ENCODE assay signal across 20 cellular contexts in genomic region chr10:98916751-98917150, GRCh38.
DNase-seq lines count a peak whose midpoint lies in the region; ATAC-seq and TF ChIP-seq lines count a peak whose summit lies in the region.
"Had no signal": no experiment of that assay in that cellular context is flagged by ENCODE, and none has a peak within 500 bp of the region (broad histone marks: within the 10 kb centered on the region; RNA-seq: fewer than 3 reads in every experiment).

No MANE protein-coding gene starts in this region.

- TF ChIP-seq EP300 in SK-N-SH (IDR thresholded peaks at IDR 0.05; ENCODE audit: borderline replicate concordance in 1 of 2, low read depth in 1 of 2, low read length in 1 of 2) (peak in 1 of 2 experiments; percentile 38; a peak in 1 of 4 replicates), upper lobe of left lung (IDR thresholded peaks at IDR 0.05) (no peak), gastroesophageal sphincter (IDR thresholded peaks at IDR 0.05) (no peak)

- no peaks in the 10 kb centered on the region for H3K27me3 ChIP-seq in BJ (ENCODE audit: control insufficient read depth, insufficient read depth, low read length)
- peaks cover 13% of the 10 kb centered on the region for H3K27me3 ChIP-seq in HCT116 (ENCODE audit: insufficient read depth, low read length)
- no peaks in the 10 kb centered on the region for H3K27me3 ChIP-seq in SK-N-SH (ENCODE audit: insufficient read depth)
- H3K27me3 ChIP-seq in upper lobe of left lung, result no peaks in the 10 kb centered on the region
- no peaks in the 10 kb centered on the region for H3K27me3 ChIP-seq in gastroesophageal sphincter
- H3K27me3 ChIP-seq: stomach had no signal

- H3K9me3 ChIP-seq in HCT116 (ENCODE audit: control insufficient read depth in 1 of 2, insufficient read depth in 1 of 2, low read depth in 1 of 2, low read length in 2 of 2) (no peaks in the 10 kb centered on the region), SK-N-SH (no peaks in the 10 kb centered on the region), upper lobe of left lung (no peaks in the 10 kb centered on the region), gastroesophageal sphincter (no peaks in the 10 kb centered on the region)
- H3K9me3 ChIP-seq: stomach had no signal

- H3K9me2 ChIP-seq in HCT116 (ENCODE audit: insufficient read depth), result no peaks in the 10 kb centered on the region
- H3K9me2 ChIP-seq in SK-N-SH, result no peaks in the 10 kb centered on the region

- H3K79me2 ChIP-seq in HCT116 (ENCODE audit: insufficient read depth, low read length), result no peaks in the 10 kb centered on the region
- H3K79me2 ChIP-seq in SK-N-SH (ENCODE audit: insufficient read depth), result no peaks in the 10 kb centered on the region

- H3F3A ChIP-seq in SK-N-SH (replicated peaks; ENCODE audit: insufficient read depth), result no peaks in the 10 kb centered on the region

- H3K4me2 ChIP-seq in HCT116 (ENCODE audit: low read length), result no peak overlapping the region
- H3K4me2 ChIP-seq in SK-N-SH, result no peak overlapping the region

- 0 out of 2 replicates have a peak, but pooled peaks have one; percentile 42 for ATAC-seq in HCT116
- ATAC-seq in upper lobe of left lung (ENCODE audit: low FRiP score in 2 of 2), result no peak
- no peak for ATAC-seq in GM18858 (IDR thresholded peaks at IDR 0.05; ENCODE audit: unreplicated experiment)
- no peak for ATAC-seq in gastroesophageal sphincter
- ATAC-seq: right cardiac atrium, T-helper 17 cell had no signal

- WGBS in SK-N-SH (ENCODE audit: low lambda C conversion rate), result 4% methylated on average over 1 of the region's 1 CpG
- 40 to 42% methylated on average over 1 of the region's 1 CpG for WGBS in upper lobe of left lung, 2 donors
- WGBS in gastroesophageal sphincter (ENCODE audit: low coverage in 1 of 2), 2 donors, result 57% methylated on average over 1 of the region's 1 CpG; no CpG with 5 or more reads in 1 of the 2 donors

- H2AFZ ChIP-seq in HCT116 (ENCODE audit: low read depth, low read length, poor library complexity, severe bottlenecking), result no peak overlapping the region
- H2AFZ ChIP-seq in SK-N-SH (ENCODE audit: low read depth), result no peak overlapping the region

- TF ChIP-seq POLR2A in HCT116 (IDR thresholded peaks at IDR 0.05; ENCODE audit: borderline replicate concordance, extremely low read depth, insufficient read depth, insufficient read length) (no peak), upper lobe of left lung (IDR thresholded peaks at IDR 0.05) (no peak), gastroesophageal sphincter (IDR thresholded peaks at IDR 0.05) (no peak)

- H3K36me3 ChIP-seq in BJ (ENCODE audit: control insufficient read depth, insufficient read depth, low read length), result no peaks in the 10 kb centered on the region
- H3K36me3 ChIP-seq in HCT116 (ENCODE audit: control insufficient read depth in 1 of 2, insufficient read depth in 2 of 2, low read length in 2 of 2), result no peaks in the 10 kb centered on the region
- no peaks in the 10 kb centered on the region for H3K36me3 ChIP-seq in SK-N-SH (replicated peaks in 1 of 2; ENCODE audit: control insufficient read depth in 1 of 2, insufficient read depth in 2 of 2, low read length in 1 of 2)
- no peaks in the 10 kb centered on the region for H3K36me3 ChIP-seq in upper lobe of left lung
- H3K36me3 ChIP-seq in gastroesophageal sphincter, result no peaks in the 10 kb centered on the region
- H3K36me3 ChIP-seq: stomach had no signal

- H4K20me1 ChIP-seq in HCT116 (ENCODE audit: insufficient read depth), result no peaks in the 10 kb centered on the region
- H4K20me1 ChIP-seq in SK-N-SH (ENCODE audit: insufficient read depth), result no peaks in the 10 kb centered on the region

- intact Hi-C loops in HCT116 (cut with micrococcal nuclease), result no loop called here

- RAD21 ChIA-PET in HCT116 (lab: Charles Lee; ENCODE audit: low non-redundant PET in 1 of 2, low total read pairs in 2 of 2, uncharacterized antibody in 2 of 2, unreplicated experiment in 2 of 2), result no interaction called here

- CTCF ChIA-PET in BJ (lab: Yijun Ruan, JAX) (no interaction called here), HCT116 (lab: Charles Lee) (no interaction called here), SK-N-SH (lab: Yijun Ruan, JAX) (interaction anchor here (1.7 kb wide), 1 partner anchor 15 kb away, joined by 5 read pairs; no protein-coding TSS in a partner anchor)

- H3K4me3 ChIP-seq in BJ (ENCODE audit: low read depth, low read length) (no peak overlapping the region), HCT116 (replicated peaks in 1 of 2; ENCODE audit: low read depth in 1 of 2, low read length in 2 of 2) (no peak overlapping the region), SK-N-SH (ENCODE audit: low read depth in 2 of 2, low read length in 1 of 2) (no peak overlapping the region), foreskin fibroblast (ENCODE audit: low read depth in 1 of 2, low read length in 2 of 2) (no peak overlapping the region), upper lobe of left lung (no peak overlapping the region), gastroesophageal sphincter (no peak overlapping the region)
- H3K4me3 ChIP-seq: stomach had no signal

- POLR2A ChIA-PET in BJ (lab: Charles Lee) (no interaction called here), HCT116 (lab: Charles Lee) (no interaction called here), SK-N-SH (lab: Yijun Ruan, JAX) (no interaction called here)

- no peak overlapping the region for H3K9ac ChIP-seq in HCT116 (ENCODE audit: low read length)
- H3K9ac ChIP-seq in SK-N-SH, result no peak overlapping the region

- no TSS peak for BruUV-seq in HCT116 (replicated peaks; lab: Mats Ljungman, UMichigan)

- H3K4me1 ChIP-seq in HCT116 (ENCODE audit: control insufficient read depth in 1 of 2, insufficient read depth in 2 of 2, low read length in 2 of 2) (no peaks in the 10 kb centered on the region), SK-N-SH (ENCODE audit: control insufficient read depth in 1 of 2, insufficient read depth in 2 of 2, low read depth in 1 of 2, low read length in 1 of 2) (no peaks in the 10 kb centered on the region; a peak in 1 of 4 replicates), upper lobe of left lung (no peaks in the 10 kb centered on the region), gastroesophageal sphincter (peaks cover 2 to 42% (median 7%) of the 10 kb centered on the region in 3 donors)

- H3K27ac ChIP-seq in HCT116 (ENCODE audit: low read depth, low read length) (no peak overlapping the region), SK-N-SH (ENCODE audit: low read depth in 2 of 2, low read length in 1 of 2) (peak overlapping the region in 1 of 2 experiments; percentile 62; a peak in 2 of 4 replicates), upper lobe of left lung (no peak overlapping the region), gastroesophageal sphincter (peak overlapping the region in 1 of 4 donors; percentile 13)
- H3K27ac ChIP-seq: HL-60, stomach had no signal

- DNase-seq in BJ (ENCODE audit: low read depth) (no peak), HCT116 (ENCODE audit: low read depth, low spot score) (no peak), SK-N-SH (peak; percentile 44), foreskin fibroblast (peak; percentile 32 to 81), upper lobe of left lung (no peak)
- no peak for DNase-seq in stimulated activated naive CD4-positive, alpha-beta T cell treated with Interleukin-2 at 50 U/mL for 16 hours (lab: John Stamatoyannopoulos, UW)
- DNase-seq: activated CD4-positive, alpha-beta T cell treated with anti-CD3 and anti-CD28 coated beads for 1 hour; amniotic stem cell; central memory CD4-positive, alpha-beta T cell; effector memory CD4-positive, alpha-beta T cell; KBM-7; NCI-H1092; NCI-H2171 treated with DMSO at 0.1 percent for 48 hours; occipital lobe; right cardiac atrium; stomach; T-helper 17 cell had no signal

- no peak; the same call in 1 of the 2 replicates for TF ChIP-seq RAD21 in HCT116 (IDR thresholded peaks at IDR 0.05; ENCODE audit: low read depth)
- TF ChIP-seq RAD21 in SK-N-SH (IDR thresholded peaks at IDR 0.05; ENCODE audit: low read length), result peak; percentile 46

- peak; percentile 13; the same call in 1 of the 2 replicates for TF ChIP-seq CTCF in BJ (IDR thresholded peaks at IDR 0.05; ENCODE audit: insufficient read depth, low read depth, low read length)
- peak in 1 of 3 experiments; percentile 3; a peak in 1 of 6 replicates for TF ChIP-seq CTCF in HCT116 (IDR thresholded peaks at IDR 0.05 in 2 of 3, conservative IDR thresholded peaks at IDR 0.05 in 1 of 3; ENCODE audit: borderline replicate concordance in 1 of 3, insufficient read depth in 1 of 3, low read depth in 2 of 3, low read length in 2 of 3)
- TF ChIP-seq CTCF in SK-N-SH (IDR thresholded peaks at IDR 0.05), result no peak
- no peak for TF ChIP-seq CTCF in foreskin fibroblast (IDR thresholded peaks at IDR 0.05; ENCODE audit: low read depth, low read length)
- TF ChIP-seq CTCF in upper lobe of left lung (IDR thresholded peaks at IDR 0.05), result no peak
- no peak for TF ChIP-seq CTCF in gastroesophageal sphincter (IDR thresholded peaks at IDR 0.05)

TF ChIP-seq in HCT116, 20 proteins besides CTCF, POLR2A, EP300 and RAD21 (continues in another document):
- no peak for TF ChIP-seq ZFX (IDR thresholded peaks at IDR 0.05)
- TF ChIP-seq ZNF274 (IDR thresholded peaks at IDR 0.05; ENCODE audit: low read depth, low read length), result no peak
- no peak for TF ChIP-seq ATF3 (IDR thresholded peaks at IDR 0.05)
- no peak for TF ChIP-seq EGR1 (IDR thresholded peaks at IDR 0.05; ENCODE audit: low read depth)
- TF ChIP-seq EZH2 (IDR thresholded peaks at IDR 0.05), result no peak
- no peak for TF ChIP-seq SRF (IDR thresholded peaks at IDR 0.05; ENCODE audit: low read depth)
- TF ChIP-seq JUND (IDR thresholded peaks at IDR 0.05), result no peak

Comparison
In these comparisons a context has a peak if more than half of its experiments do, and no peak if none do; other contexts are left out.
1. DNase-seq: peak in SK-N-SH (single experiment) and foreskin fibroblast (2 of 2); none in BJ (single experiment), HCT116 (single experiment), upper lobe of left lung (0 of 2) and stimulated activated naive CD4-positive, alpha-beta T cell treated with Interleukin-2 at 50 U/mL for 16 hours (single experiment).